9 cellular contexts compared by ENCODE assay signal in genomic region chr1:145849356-145850165, GRCh38. TPM values are rescaled to one million over a fixed set of nuclear protein-coding genes. Genes with fewer than 3 reads are reported as not detected.
DNase-seq lines count a peak whose midpoint lies in the region; ATAC-seq, FAIRE-seq and TF ChIP-seq lines count a peak whose summit lies in the region.
"Had no signal": no experiment of that assay in that cellular context is flagged by ENCODE, and none has a peak within 500 bp of the region (broad histone marks: within the 10 kb centered on the region; RNA-seq: fewer than 3 reads in every experiment).

No MANE protein-coding gene starts in this region.

- H3K4me3 ChIP-seq in left ventricle myocardium inferior (no peak overlapping the region), right atrium auricular region (no peak overlapping the region), SJSA1 (no peak overlapping the region), foreskin fibroblast (ENCODE audit: low read depth in 1 of 2, low read length in 2 of 2) (no peak overlapping the region)

- H3K27me3 ChIP-seq in left ventricle myocardium inferior (ENCODE audit: low read depth) (no peaks in the 10 kb centered on the region), right atrium auricular region (no peaks in the 10 kb centered on the region), SJSA1 (replicated peaks) (no peaks in the 10 kb centered on the region)

- FAIRE-seq in urothelium cell line (lab: Jason Lieb, UNC) = no peak

- no peaks in the 10 kb centered on the region for H3K9me3 ChIP-seq in left ventricle myocardium inferior (replicated peaks)
- no peaks in the 10 kb centered on the region for H3K9me3 ChIP-seq in right atrium auricular region
- no peaks in the 10 kb centered on the region for H3K9me3 ChIP-seq in SJSA1 (replicated peaks)

- intact Hi-C loops in left ventricle myocardium inferior (cut with micrococcal nuclease) = loop anchor here (5.0 to 10.0 kb wide), 3 partner anchors 65 to 163 kb away; partner anchors contain the start of genes ANKRD34A, ITGA10, PEX11B and POLR3GL

- DNase-seq in left ventricle myocardium inferior (no peak), right atrium auricular region (ENCODE audit: low spot score) (no peak), SJSA1 (ENCODE audit: low read depth in 1 of 2, low spot score in 2 of 2) (peak; percentile 61 to 76), foreskin fibroblast (peak; percentile 61 to 73), urothelium cell line (ENCODE audit: low spot score) (peak; percentile 54), NCI-H2029 treated with DMSO at 0.1 percent for 48 hours (lab: John Stamatoyannopoulos, UW) (no peak), medulla oblongata (ENCODE audit: extremely low spot score) (no peak)
- DNase-seq: activated naive CD8-positive, alpha-beta T cell treated with anti-CD3 and anti-CD28 coated beads for 36 hours had no signal

- H3K27ac ChIP-seq in left ventricle myocardium inferior (replicated peaks) (peak overlapping the region; percentile 16), right atrium auricular region (no peak overlapping the region), SJSA1 (peak overlapping the region; percentile 63)

- H3K36me3 ChIP-seq in left ventricle myocardium inferior = peaks cover 60% of the 10 kb centered on the region
- H3K36me3 ChIP-seq in right atrium auricular region = peaks cover 61% of the 10 kb centered on the region
- peaks cover 70% of the 10 kb centered on the region for H3K36me3 ChIP-seq in SJSA1

- no peak for ATAC-seq in HG02981 (IDR thresholded peaks at IDR 0.05; ENCODE audit: unreplicated experiment)

- peak; percentile 33 for TF ChIP-seq CTCF in left ventricle myocardium inferior (IDR thresholded peaks at IDR 0.05; ENCODE audit: borderline replicate concordance)
- TF ChIP-seq CTCF in right atrium auricular region (IDR thresholded peaks at IDR 0.05) = peak in 1 of 2 donors; percentile 18
- TF ChIP-seq CTCF in foreskin fibroblast (IDR thresholded peaks at IDR 0.05; ENCODE audit: low read depth, low read length) = peak; percentile 47

- peaks cover 17% of the 10 kb centered on the region for H3K4me1 ChIP-seq in left ventricle myocardium inferior
- peaks cover 0 to 13% of the 10 kb centered on the region in 2 donors for H3K4me1 ChIP-seq in right atrium auricular region
- peaks cover 29% of the 10 kb centered on the region for H3K4me1 ChIP-seq in SJSA1 (replicated peaks)

RNA-seq across cellular contexts. Expression of gene NUDT17, which starts 4.1 kb away (rescaled TPM):
- total RNA-seq in left ventricle myocardium inferior (2.2 TPM), right atrium auricular region (10 to 100 TPM in 1 of 2 donors, 1 to 10 TPM in 1; 3.2 to 10.5 TPM)
- 4.2 and 7.0 TPM in 2 replicates for total RNA-seq in SJSA1 (2014; rRNA removed; shearing (Covaris generic))

RNA-seq across cellular contexts. Expression of gene PIAS3, which starts 9.3 kb away (rescaled TPM):
- total RNA-seq in left ventricle myocardium inferior (14.6 TPM), right atrium auricular region (10 to 100 TPM; 11.4 to 18.0 TPM)
- total RNA-seq in SJSA1 (2014; rRNA removed; shearing (Covaris generic)) = 7.5 and 15.7 TPM in 2 replicates

RNA-seq across cellular contexts. Expression of gene POLR3C, which starts 25.6 kb away (rescaled TPM):
- 13.4 TPM for total RNA-seq in left ventricle myocardium inferior
- total RNA-seq in right atrium auricular region = 10 to 100 TPM; 16.0 to 19.5 TPM
- 56.2 and 78.6 TPM in 2 replicates for total RNA-seq in SJSA1 (2014; rRNA removed; shearing (Covaris generic))

RNA-seq across cellular contexts. Expression of gene RNF115, which starts 25.7 kb away (rescaled TPM):
- 51.1 TPM for total RNA-seq in left ventricle myocardium inferior
- 10 to 100 TPM; 42.8 to 44.6 TPM for total RNA-seq in right atrium auricular region
- total RNA-seq in SJSA1 (2014; rRNA removed; shearing (Covaris generic)) = 17.5 and 23.8 TPM in 2 replicates

RNA-seq across cellular contexts. Expression of gene ANKRD35, which starts 36.1 kb away (rescaled TPM):
- total RNA-seq in left ventricle myocardium inferior = 0.77 TPM
- total RNA-seq in right atrium auricular region = 1 to 10 TPM; 1.8 to 2.4 TPM
- total RNA-seq in SJSA1 (2014; rRNA removed; shearing (Covaris generic)) = not detected in 2 replicates

Comparison
In these comparisons a context has a peak if more than half of its experiments do, and no peak if none do; other contexts are left out.
1. H3K27ac ChIP-seq: peak in left ventricle myocardium inferior (single experiment) and SJSA1 (single experiment); none in right atrium auricular region (0 of 2).
2. DNase-seq: peak in SJSA1 (2 of 2), foreskin fibroblast (2 of 2) and urothelium cell line (single experiment); none in left ventricle myocardium inferior (single experiment), right atrium auricular region (single experiment), NCI-H2029 treated with DMSO at 0.1 percent for 48 hours (single experiment) and medulla oblongata (single experiment).